In genomic region chr11:78039919-78040671, GRCh38 we compare ENCODE assay signal across 1 cellular context.
TF ChIP-seq lines count a peak whose summit lies in the region.

No MANE protein-coding gene starts in this region.

TF ChIP-seq in HepG2, 621 proteins besides CTCF, POLR2A, EP300 and RAD21 (continued from another document):
- peak in 1 of 2 experiments; percentile 49; a peak in 1 of 4 replicates for TF ChIP-seq HMGXB4 (CRISPR knock-in tag; IDR thresholded peaks at IDR 0.05; ENCODE audit: borderline replicate concordance in 1 of 2, low read depth in 1 of 2)
- peak; percentile 30; the same call in 1 of the 2 replicates for TF ChIP-seq ZNF121 (CRISPR knock-in tag; IDR thresholded peaks at IDR 0.05)
- TF ChIP-seq NR2C2 (CRISPR knock-in tag; IDR thresholded peaks at IDR 0.05; ENCODE audit: borderline replicate concordance) = no peak
- peak; percentile 94 for TF ChIP-seq ETV5 (CRISPR knock-in tag; IDR thresholded peaks at IDR 0.05; ENCODE audit: borderline replicate concordance)
- TF ChIP-seq TAF1 (CRISPR knock-in tag; IDR thresholded peaks at IDR 0.05) = peak; percentile 22; the same call in 1 of the 2 replicates
- TF ChIP-seq IKZF5 (CRISPR knock-in tag; IDR thresholded peaks at IDR 0.05) = peak; percentile 76
- 0 out of 2 replicates have a peak, but pooled peaks have one; percentile 42 for TF ChIP-seq PHF21A (CRISPR knock-in tag; IDR thresholded peaks at IDR 0.05)
- TF ChIP-seq UBTF (CRISPR knock-in tag; IDR thresholded peaks at IDR 0.05) = peak; percentile 41; the same call in 1 of the 2 replicates
- TF ChIP-seq DNMT1 (CRISPR knock-in tag; IDR thresholded peaks at IDR 0.05) = no peak
- 0 out of 2 replicates have a peak, but pooled peaks have one; percentile 61 for TF ChIP-seq HOMEZ (CRISPR knock-in tag; IDR thresholded peaks at IDR 0.05; ENCODE audit: low read depth)
- no peak for TF ChIP-seq TEAD2 (CRISPR knock-in tag; IDR thresholded peaks at IDR 0.05)
- TF ChIP-seq TCF7L2 (IDR thresholded peaks at IDR 0.05; ENCODE audit: low read depth, low read length) = no peak
- TF ChIP-seq NR2F6 (IDR thresholded peaks at IDR 0.05) = peak; percentile 27; the same call in 1 of the 2 replicates
- peak; percentile 46; the same call in 1 of the 2 replicates for TF ChIP-seq NR2F6 (CRISPR knock-in tag; IDR thresholded peaks at IDR 0.05)
- TF ChIP-seq HDAC2 (CRISPR knock-in tag; IDR thresholded peaks at IDR 0.05) = peak; percentile 77
- peak; percentile 70 for TF ChIP-seq HIC2 (CRISPR knock-in tag; IDR thresholded peaks at IDR 0.05; ENCODE audit: low read depth)
- TF ChIP-seq MED1 (CRISPR knock-in tag; IDR thresholded peaks at IDR 0.05) = peak; percentile 80
- 0 out of 2 replicates have a peak, but pooled peaks have one; percentile 48 for TF ChIP-seq IRF2 (CRISPR knock-in tag; IDR thresholded peaks at IDR 0.05)
- TF ChIP-seq MXI1 (IDR thresholded peaks at IDR 0.05; ENCODE audit: borderline replicate concordance, low read depth, low read length) = peak; percentile 6; the same call in 1 of the 3 replicates
- 0 out of 2 replicates have a peak, but pooled peaks have one; percentile 14 for TF ChIP-seq HNF4G (IDR thresholded peaks at IDR 0.05; ENCODE audit: borderline replicate concordance, low read depth, low read length)
- no peak; the same call in 1 of the 2 replicates for TF ChIP-seq HNF4G (CRISPR knock-in tag; IDR thresholded peaks at IDR 0.05; ENCODE audit: borderline replicate concordance, low read depth)
- TF ChIP-seq PHF8 (CRISPR knock-in tag; IDR thresholded peaks at IDR 0.05) = peak; percentile 33; the same call in 1 of the 2 replicates
- TF ChIP-seq ZNF788 (CRISPR knock-in tag; IDR thresholded peaks at IDR 0.05; ENCODE audit: borderline replicate concordance) = peak; percentile 46; the same call in 1 of the 2 replicates
- TF ChIP-seq NAIF1 (CRISPR knock-in tag; IDR thresholded peaks at IDR 0.05; ENCODE audit: borderline replicate concordance) = peak; percentile 66; the same call in 1 of the 2 replicates
- 0 out of 2 replicates have a peak, but pooled peaks have one; percentile 76 for TF ChIP-seq ZFP1 (CRISPR knock-in tag; IDR thresholded peaks at IDR 0.05)
- peak; percentile 40; the same call in 1 of the 2 replicates for TF ChIP-seq THAP11 (CRISPR knock-in tag; IDR thresholded peaks at IDR 0.05)
- 0 out of 2 replicates have a peak, but pooled peaks have one; percentile 43 for TF ChIP-seq SNAI1 (CRISPR knock-in tag; IDR thresholded peaks at IDR 0.05; ENCODE audit: borderline replicate concordance)
- TF ChIP-seq SALL1 (CRISPR knock-in tag; IDR thresholded peaks at IDR 0.05) = peak; percentile 82
- peak; percentile 71 for TF ChIP-seq PAXIP1 (CRISPR knock-in tag; conservative IDR thresholded peaks at IDR 0.05)
- no peak for TF ChIP-seq NR2F2 (IDR thresholded peaks at IDR 0.05; ENCODE audit: borderline replicate concordance, low read depth)
- TF ChIP-seq YEATS2 (CRISPR knock-in tag; IDR thresholded peaks at IDR 0.05; ENCODE audit: borderline replicate concordance) = 0 out of 2 replicates have a peak, but pooled peaks have one; percentile 16
- no peak for TF ChIP-seq MXD1 (CRISPR knock-in tag; IDR thresholded peaks at IDR 0.05)
- 0 out of 2 replicates have a peak, but pooled peaks have one; percentile 34 for TF ChIP-seq RNF219 (CRISPR knock-in tag; IDR thresholded peaks at IDR 0.05)
- TF ChIP-seq ZBTB37 (CRISPR knock-in tag; IDR thresholded peaks at IDR 0.05) = no peak
- no peak for TF ChIP-seq ZNF891 (CRISPR knock-in tag; IDR thresholded peaks at IDR 0.05)
- TF ChIP-seq MLX (CRISPR knock-in tag; IDR thresholded peaks at IDR 0.05) = peak; percentile 48; the same call in 1 of the 2 replicates
- peak; percentile 38; the same call in 1 of the 2 replicates for TF ChIP-seq POGZ (CRISPR knock-in tag; IDR thresholded peaks at IDR 0.05)
- peak; percentile 54 for TF ChIP-seq PHF5A (CRISPR knock-in tag; IDR thresholded peaks at IDR 0.05; ENCODE audit: low read depth, unreplicated experiment)
